ENCODE assay signal across 8 cellular contexts in genomic region chr16:55502801-55503366, GRCh38. TPM values are rescaled to one million over a fixed set of nuclear protein-coding genes. Genes with fewer than 3 reads are reported as not detected.
A peak's percentile ranks its signal among the peaks of the same experiment; 100 is the strongest.
DNase-seq lines count a peak whose midpoint lies in the region; ATAC-seq and TF ChIP-seq lines count a peak whose summit lies in the region.

No MANE protein-coding gene starts in this region.

- DNase-seq in EH (ENCODE audit: low read depth) (peak; percentile 79), PC-3 (peak; percentile 57), fibroblast of peridontal ligament (ENCODE audit: extremely low read depth) (peak; percentile 81), occipital lobe (lab: John Stamatoyannopoulos, UW) (peak; percentile 86), NCI-H146 treated with DMSO at 0.1 percent for 48 hours (lab: John Stamatoyannopoulos, UW; ENCODE audit: unreplicated experiment) (no peak), T-helper 2 cell (no peak)
- DNase-seq in activated CD4-positive, alpha-beta T cell treated with anti-CD3 and anti-CD28 coated beads, Interleukin-2, amount 50 U/mL, for 4 hours: no peak

- no peak overlapping the region for H3K4me3 ChIP-seq in PC-3 (ENCODE audit: low read length)

- H3F3A ChIP-seq in PC-3 (ENCODE audit: low read length, unreplicated experiment): no peaks in the 10 kb centered on the region

- TF ChIP-seq CTCF in PC-3 (conservative IDR thresholded peaks at IDR 0.05; ENCODE audit: low read depth, low read length): no peak

- H3K4me1 ChIP-seq in PC-3 (ENCODE audit: insufficient read depth, low read length): peaks cover 43% of the 10 kb centered on the region

- H3K4me2 ChIP-seq in PC-3 (ENCODE audit: low read length): peak overlapping the region; percentile 33

- no peaks in the 10 kb centered on the region for H3K79me2 ChIP-seq in PC-3 (ENCODE audit: low read length)

- H2AFZ ChIP-seq in PC-3 (ENCODE audit: low read length): 0 out of 2 replicates have a peak overlapping the region, but pooled peaks have one; percentile 30

- BruUV-seq in PC-3 (replicated peaks; lab: Mats Ljungman, UMichigan): no TSS peak

- no peaks in the 10 kb centered on the region for H3K36me3 ChIP-seq in PC-3 (ENCODE audit: low read depth, low read length)

- POLR2A ChIA-PET in PC-3 (lab: Charles Lee; ENCODE audit: unreplicated experiment): no interaction called here

- CTCF ChIA-PET in PC-3 (lab: Charles Lee): no interaction called here

- intact Hi-C loops in PC-3 (cut with micrococcal nuclease): no loop called here

- H4K20me1 ChIP-seq in PC-3 (ENCODE audit: low read length): no peaks in the 10 kb centered on the region

- ATAC-seq in PC-3: no peak
- ATAC-seq in GM18858 (IDR thresholded peaks at IDR 0.05; ENCODE audit: unreplicated experiment): no peak

- H3K27me3 ChIP-seq in PC-3 (ENCODE audit: low read length): no peaks in the 10 kb centered on the region

- no peaks in the 10 kb centered on the region for H3K9me2 ChIP-seq in PC-3 (replicated peaks; ENCODE audit: low read length)

- H3K27ac ChIP-seq in PC-3 (ENCODE audit: low read length): peak overlapping the region; percentile 55

- H3K9ac ChIP-seq in PC-3 (ENCODE audit: low read length): no peak overlapping the region

- H3K9me3 ChIP-seq in PC-3 (ENCODE audit: low read length): no peaks in the 10 kb centered on the region

RNA-seq across cellular contexts. Expression of gene LPCAT2, which starts 6.0 kb away (rescaled TPM):
- 8.0 and 15.0 TPM in 2 replicates for total RNA-seq in PC-3 (2014; rRNA removed)
- 3.1 TPM for total RNA-seq in occipital lobe

RNA-seq across cellular contexts. Expression of gene MMP2, which starts 23.9 kb away (rescaled TPM):
- total RNA-seq in PC-3 (2014; rRNA removed): 0.75 TPM in 1 of 2 replicates, not detected in the other
- 9.4 TPM for total RNA-seq in occipital lobe

Comparison
In these comparisons a context has a peak if more than half of its experiments do, and no peak if none do; other contexts are left out.
1. DNase-seq: peak in EH (single experiment), PC-3 (single experiment), fibroblast of peridontal ligament (single experiment) and occipital lobe (single experiment); none in NCI-H146 treated with DMSO at 0.1 percent for 48 hours (single experiment), T-helper 2 cell (0 of 5) and activated CD4-positive, alpha-beta T cell treated with anti-CD3 and anti-CD28 coated beads, Interleukin-2, amount 50 U/mL, for 4 hours (0 of 2).